ENCODE assay signal across 19 cellular contexts in the genomic region with DNA sequence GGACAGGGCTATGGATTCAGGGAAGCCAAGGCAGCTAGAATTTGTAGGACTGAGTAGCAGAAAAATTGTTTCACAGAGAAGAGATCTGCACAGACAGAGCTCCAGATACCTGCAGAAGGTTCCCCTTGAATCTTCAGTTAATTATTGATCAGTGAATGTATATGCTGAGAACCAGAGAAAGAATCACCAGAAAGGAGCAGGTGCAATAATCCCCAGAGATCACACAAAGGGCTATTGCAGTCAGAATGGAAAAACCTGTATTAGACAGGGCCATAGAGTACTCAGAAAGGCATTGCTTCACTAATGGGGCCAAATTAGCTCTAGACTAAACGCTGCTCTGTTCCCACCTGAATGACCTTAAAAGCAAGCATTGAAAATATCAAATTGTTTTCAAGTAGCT. TPM values are rescaled to one million over a fixed set of nuclear protein-coding genes. Genes with fewer than 3 reads are reported as not detected.
A peak's percentile ranks its signal among the peaks of the same experiment; 100 is the strongest.
DNase-seq lines count a peak whose midpoint lies in the region; ATAC-seq and TF ChIP-seq lines count a peak whose summit lies in the region.
"Had no signal": no experiment of that assay in that cellular context is flagged by ENCODE, and none has a peak within 500 bp of the region (broad histone marks: within the 10 kb centered on the region; RNA-seq: fewer than 3 reads in every experiment).

No MANE protein-coding gene starts in this region.

- ATAC-seq in GM18517 (IDR thresholded peaks at IDR 0.05; ENCODE audit: unreplicated experiment) (peak; percentile 91), GM19463 (IDR thresholded peaks at IDR 0.05; ENCODE audit: unreplicated experiment) (peak; percentile 88), HG02840 (IDR thresholded peaks at IDR 0.05; ENCODE audit: low FRiP score, unreplicated experiment) (peak; percentile 93), HG03432 (IDR thresholded peaks at IDR 0.05; ENCODE audit: unreplicated experiment) (peak; percentile 89), esophagus mucosa (no peak)
- ATAC-seq: left cardiac atrium, mucosa of descending colon, right lobe of liver had no signal

- no peak overlapping the region for H3K4me3 ChIP-seq in uterus
- H3K4me3 ChIP-seq in PC-9, result no peak overlapping the region
- no peak overlapping the region for H3K4me3 ChIP-seq in SK-N-SH (ENCODE audit: low read depth in 2 of 2, low read length in 1 of 2)
- H3K4me3 ChIP-seq: mucosa of descending colon, right lobe of liver had no signal

- TF ChIP-seq RAD21 in SK-N-SH (IDR thresholded peaks at IDR 0.05; ENCODE audit: low read length), result no peak

- H3F3A ChIP-seq in PC-9 (ENCODE audit: insufficient read depth, low read depth) (no peaks in the 10 kb centered on the region), SK-N-SH (replicated peaks; ENCODE audit: insufficient read depth) (no peaks in the 10 kb centered on the region)

- H3K27me3 ChIP-seq in uterus (no peaks in the 10 kb centered on the region), PC-9 (ENCODE audit: insufficient read depth, low read depth) (no peaks in the 10 kb centered on the region), SK-N-SH (ENCODE audit: insufficient read depth) (no peaks in the 10 kb centered on the region)
- H3K27me3 ChIP-seq: right lobe of liver had no signal

- WGBS in SK-N-SH (ENCODE audit: low lambda C conversion rate), result 37% methylated on average over 1 of the region's 1 CpG

- POLR2A ChIA-PET in PC-9 (lab: Charles Lee; ENCODE audit: unreplicated experiment), result no interaction called here
- POLR2A ChIA-PET in SK-N-SH (lab: Yijun Ruan, JAX), result no interaction called here

- H2AFZ ChIP-seq in PC-9 (no peak overlapping the region), SK-N-SH (ENCODE audit: low read depth) (no peak overlapping the region)

- H3K4me1 ChIP-seq in uterus, result no peaks in the 10 kb centered on the region
- no peaks in the 10 kb centered on the region for H3K4me1 ChIP-seq in PC-9 (replicated peaks; ENCODE audit: insufficient read depth)
- H3K4me1 ChIP-seq in SK-N-SH (ENCODE audit: control insufficient read depth in 1 of 2, insufficient read depth in 2 of 2, low read depth in 1 of 2, low read length in 1 of 2), result no peaks in the 10 kb centered on the region
- H3K4me1 ChIP-seq: right lobe of liver had no signal

- H3K27ac ChIP-seq in uterus, result no peak overlapping the region
- H3K27ac ChIP-seq in PC-9, result no peak overlapping the region
- no peak overlapping the region for H3K27ac ChIP-seq in SK-N-SH (ENCODE audit: low read depth in 2 of 2, low read length in 1 of 2)
- H3K27ac ChIP-seq: right lobe of liver had no signal

- H3K9me3 ChIP-seq in uterus, result no peaks in the 10 kb centered on the region
- no peaks in the 10 kb centered on the region for H3K9me3 ChIP-seq in PC-9 (ENCODE audit: insufficient read depth, low read depth)
- H3K9me3 ChIP-seq in SK-N-SH, result no peaks in the 10 kb centered on the region
- H3K9me3 ChIP-seq: mucosa of descending colon, right lobe of liver had no signal

- intact Hi-C loops in uterus (cut with DNase I; ENCODE audit: low total_unique reads), result no loop called here
- intact Hi-C loops in PC-9 (cut with micrococcal nuclease; ENCODE audit: unreplicated experiment), result no loop called here

- no peak overlapping the region for H3K4me2 ChIP-seq in PC-9
- H3K4me2 ChIP-seq in SK-N-SH, result no peak overlapping the region

- H3K36me3 ChIP-seq in uterus, result no peaks in the 10 kb centered on the region
- H3K36me3 ChIP-seq in PC-9 (ENCODE audit: low read depth), result no peaks in the 10 kb centered on the region
- no peaks in the 10 kb centered on the region for H3K36me3 ChIP-seq in SK-N-SH (replicated peaks in 1 of 2; ENCODE audit: control insufficient read depth in 1 of 2, insufficient read depth in 2 of 2, low read length in 1 of 2)
- H3K36me3 ChIP-seq: right lobe of liver had no signal

- no peaks in the 10 kb centered on the region for H3K9me2 ChIP-seq in PC-9 (ENCODE audit: insufficient read depth)
- H3K9me2 ChIP-seq in SK-N-SH, result no peaks in the 10 kb centered on the region

- no peak for TF ChIP-seq EP300 in SK-N-SH (IDR thresholded peaks at IDR 0.05; ENCODE audit: borderline replicate concordance in 1 of 2, low read depth in 1 of 2, low read length in 1 of 2)

- TF ChIP-seq CTCF in uterus (IDR thresholded peaks at IDR 0.05) (no peak), PC-9 (conservative IDR thresholded peaks at IDR 0.05) (no peak), SK-N-SH (IDR thresholded peaks at IDR 0.05) (no peak)

- CTCF ChIA-PET in PC-9 (lab: Charles Lee), result no interaction called here
- CTCF ChIA-PET in SK-N-SH (lab: Yijun Ruan, JAX), result interaction anchor here (0.6 to 0.7 kb wide), 2 partner anchors 19 to 279 kb away, joined by 3 read pairs; no protein-coding TSS in a partner anchor

- H3K79me2 ChIP-seq in PC-9 (ENCODE audit: low read depth) (no peaks in the 10 kb centered on the region), SK-N-SH (ENCODE audit: insufficient read depth) (no peaks in the 10 kb centered on the region)

- DNase-seq in uterus (no peak), PC-9 (no peak), SK-N-SH (no peak)
- DNase-seq: ACHN; activated CD4-positive, alpha-beta T cell treated with anti-CD3 and anti-CD28 coated beads, Interleukin-2, amount 10 ng/mL, durations not matched to agents 7 days and 5 days; CD4-positive, alpha-beta memory T cell; cortex of kidney; foreskin melanocyte; left cardiac atrium; mucosa of descending colon; NCI-H187 treated with DMSO at 0.1 percent for 48 hours; NCI-H524; occipital lobe; right lobe of liver had no signal

- no peak overlapping the region for H3K9ac ChIP-seq in SK-N-SH

- H4K20me1 ChIP-seq in PC-9 (ENCODE audit: insufficient read depth) (no peaks in the 10 kb centered on the region), SK-N-SH (ENCODE audit: insufficient read depth) (no peaks in the 10 kb centered on the region)

- BruUV-seq in PC-9 (replicated peaks; lab: Mats Ljungman, UMichigan), result no TSS peak

- TF ChIP-seq POLR2A in uterus (IDR thresholded peaks at IDR 0.05), result no peak

TF ChIP-seq in SK-N-SH, 30 proteins besides CTCF, POLR2A, EP300 and RAD21:
- TF ChIP-seq TEAD4 (IDR thresholded peaks at IDR 0.05; ENCODE audit: borderline replicate concordance, insufficient read depth) (no peak), GABPA (IDR thresholded peaks at IDR 0.05; ENCODE audit: low read depth) (no peak), REST (IDR thresholded peaks at IDR 0.05; ENCODE audit: low read depth, low read length) (no peak), GATA2 (CRISPR knock-in tag; IDR thresholded peaks at IDR 0.05) (no peak), SIN3A (IDR thresholded peaks at IDR 0.05; ENCODE audit: borderline replicate concordance, low read depth, low read length) (no peak), USF1 (IDR thresholded peaks at IDR 0.05; ENCODE audit: borderline replicate concordance, low read depth) (no peak), POLR2AphosphoS5 (IDR thresholded peaks at IDR 0.05; ENCODE audit: low read depth, low read length) (no peak), MEF2A (IDR thresholded peaks at IDR 0.05; ENCODE audit: borderline replicate concordance, low read depth) (no peak)

RNA-seq across cellular contexts. Expression of gene SMAD1, which starts 35.5 kb away (rescaled TPM):
- total RNA-seq in uterus (10 to 100 TPM; 29.1 to 81.4 (median 54.3) TPM), esophagus mucosa (34.0 TPM), PC-9 (2021) (15.1 and 16.1 TPM in 2 replicates)
- polyA plus RNA-seq in SK-N-SH (2012; rRNA removed), result 46.0 and 58.2 TPM in 2 replicates
- 48.8 and 50.6 TPM in 2 replicates for polyA plus RNA-seq in SK-N-SH (2012; cell fraction: cytosol; rRNA removed)
- 51.5 and 55.6 TPM in 2 replicates for polyA plus RNA-seq in SK-N-SH (2012; cell fraction: nucleus; rRNA removed)
